ENCODE assay signal across 1 cellular context in the genomic region with DNA sequence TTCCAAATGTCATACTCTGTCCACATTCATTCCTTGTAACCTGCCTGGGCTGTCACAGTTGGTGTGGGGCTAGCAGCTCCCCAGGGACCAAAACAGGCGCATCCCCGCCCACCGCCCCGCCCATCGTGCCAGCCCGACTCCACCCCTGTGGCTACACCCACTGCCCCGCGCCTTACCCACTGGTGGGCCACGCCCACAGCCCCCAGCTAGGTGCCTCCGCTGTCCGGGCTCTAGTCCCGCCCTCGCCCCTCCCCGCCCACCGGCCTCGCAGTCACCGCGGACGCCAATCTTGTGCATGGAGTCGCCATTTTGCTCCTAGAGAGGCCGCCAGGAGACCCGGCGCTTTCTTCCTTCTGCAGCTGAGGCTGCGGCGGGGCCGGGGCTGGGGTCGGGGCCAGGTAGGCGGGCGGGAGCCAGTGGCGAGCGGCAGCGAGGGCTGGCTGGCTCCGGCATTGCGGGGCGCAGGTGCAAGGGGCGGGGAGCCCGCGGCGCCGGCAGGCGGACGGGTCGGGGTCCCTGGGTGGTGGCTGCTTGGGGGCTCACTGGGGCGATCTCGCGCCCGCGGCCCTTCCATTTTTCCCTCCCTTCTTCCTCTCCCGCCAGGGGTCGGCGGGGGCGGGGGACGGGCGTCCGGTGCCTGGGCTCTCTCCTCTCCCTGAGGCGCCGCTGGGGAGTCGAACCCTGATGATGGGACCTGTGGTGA.
TF ChIP-seq lines count a peak whose summit lies in the region.

TSS of gene PRPSAP2 (plus strand) at position 268 of the 703 bp plus-strand sequence. CDS start 7,703 bp downstream, outside the sequence.

TF ChIP-seq in HepG2, 621 proteins besides CTCF, POLR2A, EP300 and RAD21 (continued from another document and continues in another):
- peak; percentile 72; the same call in 1 of the 2 replicates for TF ChIP-seq SAP130 (CRISPR knock-in tag; IDR thresholded peaks at IDR 0.05; ENCODE audit: low read depth)
- TF ChIP-seq ZIK1 (CRISPR knock-in tag; IDR thresholded peaks at IDR 0.05; ENCODE audit: borderline replicate concordance, low read depth) = no peak
- TF ChIP-seq HMG20B (CRISPR knock-in tag; conservative IDR thresholded peaks at IDR 0.05) = no peak
- TF ChIP-seq TOPORS (CRISPR knock-in tag; IDR thresholded peaks at IDR 0.05) = no peak
- TF ChIP-seq, protein P1, sequence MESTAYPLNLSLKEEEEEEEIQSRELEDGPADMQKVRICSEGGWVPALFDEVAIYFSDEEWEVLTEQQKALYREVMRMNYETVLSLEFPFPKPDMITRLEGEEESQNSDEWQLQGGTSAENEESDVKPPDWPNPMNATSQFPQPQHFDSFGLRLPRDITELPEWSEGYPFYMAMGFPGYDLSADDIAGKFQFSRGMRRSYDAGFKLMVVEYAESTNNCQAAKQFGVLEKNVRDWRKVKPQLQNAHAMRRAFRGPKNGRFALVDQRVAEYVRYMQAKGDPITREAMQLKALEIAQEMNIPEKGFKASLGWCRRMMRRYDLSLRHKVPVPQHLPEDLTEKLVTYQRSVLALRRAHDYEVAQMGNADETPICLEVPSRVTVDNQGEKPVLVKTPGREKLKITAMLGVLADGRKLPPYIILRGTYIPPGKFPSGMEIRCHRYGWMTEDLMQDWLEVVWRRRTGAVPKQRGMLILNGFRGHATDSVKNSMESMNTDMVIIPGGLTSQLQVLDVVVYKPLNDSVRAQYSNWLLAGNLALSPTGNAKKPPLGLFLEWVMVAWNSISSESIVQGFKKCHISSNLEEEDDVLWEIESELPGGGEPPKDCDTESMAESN (CRISPR knock-in tag; conservative IDR thresholded peaks at IDR 0.05) = 0 out of 2 replicates have a peak, but pooled peaks have one; percentile 52
- TF ChIP-seq FOXM1 (CRISPR knock-in tag; IDR thresholded peaks at IDR 0.05) = no peak
- TF ChIP-seq CCDC6 (CRISPR knock-in tag; IDR thresholded peaks at IDR 0.05) = no peak
- no peak for TF ChIP-seq ZNF850 (CRISPR knock-in tag; conservative IDR thresholded peaks at IDR 0.05)
- TF ChIP-seq, protein P2, sequence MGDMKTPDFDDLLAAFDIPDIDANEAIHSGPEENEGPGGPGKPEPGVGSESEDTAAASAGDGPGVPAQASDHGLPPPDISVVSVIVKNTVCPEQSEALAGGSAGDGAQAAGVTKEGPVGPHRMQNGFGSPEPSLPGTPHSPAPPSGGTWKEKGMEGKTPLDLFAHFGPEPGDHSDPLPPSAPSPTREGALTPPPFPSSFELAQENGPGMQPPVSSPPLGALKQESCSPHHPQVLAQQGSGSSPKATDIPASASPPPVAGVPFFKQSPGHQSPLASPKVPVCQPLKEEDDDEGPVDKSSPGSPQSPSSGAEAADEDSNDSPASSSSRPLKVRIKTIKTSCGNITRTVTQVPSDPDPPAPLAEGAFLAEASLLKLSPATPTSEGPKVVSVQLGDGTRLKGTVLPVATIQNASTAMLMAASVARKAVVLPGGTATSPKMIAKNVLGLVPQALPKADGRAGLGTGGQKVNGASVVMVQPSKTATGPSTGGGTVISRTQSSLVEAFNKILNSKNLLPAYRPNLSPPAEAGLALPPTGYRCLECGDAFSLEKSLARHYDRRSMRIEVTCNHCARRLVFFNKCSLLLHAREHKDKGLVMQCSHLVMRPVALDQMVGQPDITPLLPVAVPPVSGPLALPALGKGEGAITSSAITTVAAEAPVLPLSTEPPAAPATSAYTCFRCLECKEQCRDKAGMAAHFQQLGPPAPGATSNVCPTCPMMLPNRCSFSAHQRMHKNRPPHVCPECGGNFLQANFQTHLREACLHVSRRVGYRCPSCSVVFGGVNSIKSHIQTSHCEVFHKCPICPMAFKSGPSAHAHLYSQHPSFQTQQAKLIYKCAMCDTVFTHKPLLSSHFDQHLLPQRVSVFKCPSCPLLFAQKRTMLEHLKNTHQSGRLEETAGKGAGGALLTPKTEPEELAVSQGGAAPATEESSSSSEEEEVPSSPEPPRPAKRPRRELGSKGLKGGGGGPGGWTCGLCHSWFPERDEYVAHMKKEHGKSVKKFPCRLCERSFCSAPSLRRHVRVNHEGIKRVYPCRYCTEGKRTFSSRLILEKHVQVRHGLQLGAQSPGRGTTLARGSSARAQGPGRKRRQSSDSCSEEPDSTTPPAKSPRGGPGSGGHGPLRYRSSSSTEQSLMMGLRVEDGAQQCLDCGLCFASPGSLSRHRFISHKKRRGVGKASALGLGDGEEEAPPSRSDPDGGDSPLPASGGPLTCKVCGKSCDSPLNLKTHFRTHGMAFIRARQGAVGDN (CRISPR knock-in tag; IDR thresholded peaks at IDR 0.05) = peak; percentile 63
- TF ChIP-seq GABPA (IDR thresholded peaks at IDR 0.05; ENCODE audit: low read depth, low read length) = no peak
- 0 out of 2 replicates have a peak, but pooled peaks have one; percentile 24 for TF ChIP-seq GABPA (CRISPR knock-in tag; IDR thresholded peaks at IDR 0.05; ENCODE audit: low read depth)
- TF ChIP-seq, protein P3, sequence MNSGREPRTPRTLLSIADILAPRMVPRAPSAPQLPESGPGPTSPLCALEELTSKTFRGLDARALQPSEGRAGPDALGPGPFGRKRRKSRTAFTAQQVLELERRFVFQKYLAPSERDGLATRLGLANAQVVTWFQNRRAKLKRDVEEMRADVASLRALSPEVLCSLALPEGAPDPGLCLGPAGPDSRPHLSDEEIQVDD (CRISPR knock-in tag; IDR thresholded peaks at IDR 0.05; ENCODE audit: borderline replicate concordance) = no peak
- TF ChIP-seq, protein P4, sequence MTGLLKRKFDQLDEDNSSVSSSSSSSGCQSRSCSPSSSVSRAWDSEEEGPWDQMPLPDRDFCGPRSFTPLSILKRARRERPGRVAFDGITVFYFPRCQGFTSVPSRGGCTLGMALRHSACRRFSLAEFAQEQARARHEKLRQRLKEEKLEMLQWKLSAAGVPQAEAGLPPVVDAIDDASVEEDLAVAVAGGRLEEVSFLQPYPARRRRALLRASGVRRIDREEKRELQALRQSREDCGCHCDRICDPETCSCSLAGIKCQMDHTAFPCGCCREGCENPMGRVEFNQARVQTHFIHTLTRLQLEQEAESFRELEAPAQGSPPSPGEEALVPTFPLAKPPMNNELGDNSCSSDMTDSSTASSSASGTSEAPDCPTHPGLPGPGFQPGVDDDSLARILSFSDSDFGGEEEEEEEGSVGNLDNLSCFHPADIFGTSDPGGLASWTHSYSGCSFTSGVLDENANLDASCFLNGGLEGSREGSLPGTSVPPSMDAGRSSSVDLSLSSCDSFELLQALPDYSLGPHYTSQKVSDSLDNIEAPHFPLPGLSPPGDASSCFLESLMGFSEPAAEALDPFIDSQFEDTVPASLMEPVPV (CRISPR knock-in tag; IDR thresholded peaks at IDR 0.05) = no peak
- TF ChIP-seq MAZ (IDR thresholded peaks at IDR 0.05; ENCODE audit: borderline replicate concordance, low read depth, low read length) = peak; percentile 72; the same call in 1 of the 2 replicates
- TF ChIP-seq MAZ (CRISPR knock-in tag; IDR thresholded peaks at IDR 0.05; ENCODE audit: low read depth) = no peak
- TF ChIP-seq SMARCE1 (IDR thresholded peaks at IDR 0.05; ENCODE audit: borderline replicate concordance) = no peak
- 0 out of 2 replicates have a peak, but pooled peaks have one; percentile 6 for TF ChIP-seq TFDP2 (CRISPR knock-in tag; IDR thresholded peaks at IDR 0.05)
- TF ChIP-seq ZNF772 (CRISPR knock-in tag; IDR thresholded peaks at IDR 0.05) = no peak
- TF ChIP-seq, protein P5, sequence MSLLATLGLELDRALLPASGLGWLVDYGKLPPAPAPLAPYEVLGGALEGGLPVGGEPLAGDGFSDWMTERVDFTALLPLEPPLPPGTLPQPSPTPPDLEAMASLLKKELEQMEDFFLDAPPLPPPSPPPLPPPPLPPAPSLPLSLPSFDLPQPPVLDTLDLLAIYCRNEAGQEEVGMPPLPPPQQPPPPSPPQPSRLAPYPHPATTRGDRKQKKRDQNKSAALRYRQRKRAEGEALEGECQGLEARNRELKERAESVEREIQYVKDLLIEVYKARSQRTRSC (CRISPR knock-in tag; IDR thresholded peaks at IDR 0.05; ENCODE audit: low read depth) = no peak
- no peak for TF ChIP-seq KLF15 (CRISPR knock-in tag; IDR thresholded peaks at IDR 0.05; ENCODE audit: borderline replicate concordance)
- TF ChIP-seq NFYB (CRISPR knock-in tag; IDR thresholded peaks at IDR 0.05) = peak; percentile 35; the same call in 1 of the 2 replicates
- TF ChIP-seq AGO2 (optimal IDR thresholded peaks at IDR 0.05; ENCODE audit: low read depth, low read length) = peak; percentile 45
- no peak for TF ChIP-seq TOE1 (CRISPR knock-in tag; IDR thresholded peaks at IDR 0.05)
- TF ChIP-seq ZNF792 (CRISPR knock-in tag; IDR thresholded peaks at IDR 0.05) = 0 out of 2 replicates have a peak, but pooled peaks have one; percentile 37
- no peak for TF ChIP-seq NCOA5 (CRISPR knock-in tag; IDR thresholded peaks at IDR 0.05)
- peak; percentile 51; the same call in 1 of the 2 replicates for TF ChIP-seq ARID4A (CRISPR knock-in tag; IDR thresholded peaks at IDR 0.05; ENCODE audit: borderline replicate concordance)
- TF ChIP-seq ZBTB20 (CRISPR knock-in tag; IDR thresholded peaks at IDR 0.05; ENCODE audit: borderline replicate concordance, low read depth) = no peak
- no peak for TF ChIP-seq BRD4 (CRISPR knock-in tag; IDR thresholded peaks at IDR 0.05)
- no peak for TF ChIP-seq ATRX (CRISPR knock-in tag; IDR thresholded peaks at IDR 0.05; ENCODE audit: borderline replicate concordance)
- peak; percentile 39; the same call in 1 of the 2 replicates for TF ChIP-seq MXD4 (CRISPR knock-in tag; IDR thresholded peaks at IDR 0.05)
- 0 out of 2 replicates have a peak, but pooled peaks have one; percentile 8 for TF ChIP-seq HNF4A (CRISPR knock-in tag; IDR thresholded peaks at IDR 0.05)
- no peak for TF ChIP-seq ZNF576 (CRISPR knock-in tag; IDR thresholded peaks at IDR 0.05)
- TF ChIP-seq EED (CRISPR knock-in tag; IDR thresholded peaks at IDR 0.05) = no peak
- TF ChIP-seq TFAP4 (IDR thresholded peaks at IDR 0.05; ENCODE audit: borderline replicate concordance, low read depth) = peak; percentile 44; the same call in 1 of the 2 replicates
- no peak for TF ChIP-seq GTF2F1 (IDR thresholded peaks at IDR 0.05; ENCODE audit: low read length)
- TF ChIP-seq, protein P6, sequence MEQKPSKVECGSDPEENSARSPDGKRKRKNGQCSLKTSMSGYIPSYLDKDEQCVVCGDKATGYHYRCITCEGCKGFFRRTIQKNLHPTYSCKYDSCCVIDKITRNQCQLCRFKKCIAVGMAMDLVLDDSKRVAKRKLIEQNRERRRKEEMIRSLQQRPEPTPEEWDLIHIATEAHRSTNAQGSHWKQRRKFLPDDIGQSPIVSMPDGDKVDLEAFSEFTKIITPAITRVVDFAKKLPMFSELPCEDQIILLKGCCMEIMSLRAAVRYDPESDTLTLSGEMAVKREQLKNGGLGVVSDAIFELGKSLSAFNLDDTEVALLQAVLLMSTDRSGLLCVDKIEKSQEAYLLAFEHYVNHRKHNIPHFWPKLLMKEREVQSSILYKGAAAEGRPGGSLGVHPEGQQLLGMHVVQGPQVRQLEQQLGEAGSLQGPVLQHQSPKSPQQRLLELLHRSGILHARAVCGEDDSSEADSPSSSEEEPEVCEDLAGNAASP (CRISPR knock-in tag; IDR thresholded peaks at IDR 0.05; ENCODE audit: borderline replicate concordance) = 0 out of 2 replicates have a peak, but pooled peaks have one; percentile 35
- TF ChIP-seq DPF2 (CRISPR knock-in tag; IDR thresholded peaks at IDR 0.05; ENCODE audit: borderline replicate concordance, low read depth) = no peak
- no peak for TF ChIP-seq ZNF878 (CRISPR knock-in tag; IDR thresholded peaks at IDR 0.05)
- TF ChIP-seq CENPBD1 (CRISPR knock-in tag; IDR thresholded peaks at IDR 0.05; ENCODE audit: borderline replicate concordance, low read depth) = no peak
- no peak for TF ChIP-seq SCMH1 (CRISPR knock-in tag; IDR thresholded peaks at IDR 0.05; ENCODE audit: borderline replicate concordance)
- TF ChIP-seq NCOA2 (CRISPR knock-in tag; IDR thresholded peaks at IDR 0.05) = no peak
